ENCODE assay signal across 1 cellular context in genomic region chr14:73462078-73462715, GRCh38.
TF ChIP-seq lines count a peak whose summit lies in the region.

No MANE protein-coding gene starts in this region.

TF ChIP-seq in HepG2, 621 proteins besides CTCF, POLR2A, EP300 and RAD21 (continued from another document and continues in another):
- TF ChIP-seq DZIP1 (CRISPR knock-in tag; IDR thresholded peaks at IDR 0.05) (no peak), MIER2 (CRISPR knock-in tag; IDR thresholded peaks at IDR 0.05) (0 out of 2 replicates have a peak, but pooled peaks have one; percentile 9), RERE (CRISPR knock-in tag; IDR thresholded peaks at IDR 0.05; ENCODE audit: low read depth) (peak; percentile 28; the same call in 1 of the 2 replicates), ZNF597 (CRISPR knock-in tag; IDR thresholded peaks at IDR 0.05) (no peak), ZNF660 (CRISPR knock-in tag; IDR thresholded peaks at IDR 0.05; ENCODE audit: borderline replicate concordance, low read depth) (no peak), XBP1 (CRISPR knock-in tag; IDR thresholded peaks at IDR 0.05) (no peak; the same call in 1 of the 2 replicates), SKI (IDR thresholded peaks at IDR 0.05; ENCODE audit: partially characterized antibody) (peak; percentile 61), ARID5B (CRISPR knock-in tag; IDR thresholded peaks at IDR 0.05) (peak; percentile 90), STAT6 (CRISPR knock-in tag; IDR thresholded peaks at IDR 0.05; ENCODE audit: borderline replicate concordance) (no peak), THAP11 (CRISPR knock-in tag; IDR thresholded peaks at IDR 0.05) (peak; percentile 68; the same call in 1 of the 2 replicates), ZHX1 (CRISPR knock-in tag; IDR thresholded peaks at IDR 0.05; ENCODE audit: low read depth) (no peak), ZNF512 (CRISPR knock-in tag; IDR thresholded peaks at IDR 0.05) (no peak), PPARG (CRISPR knock-in tag; conservative IDR thresholded peaks at IDR 0.05) (no peak; the same call in none of the 2 replicates), ZFP82 (CRISPR knock-in tag; IDR thresholded peaks at IDR 0.05; ENCODE audit: borderline replicate concordance) (no peak), DRAP1 (CRISPR knock-in tag; IDR thresholded peaks at IDR 0.05) (peak; percentile 95), ZNF737 (CRISPR knock-in tag; IDR thresholded peaks at IDR 0.05; ENCODE audit: borderline replicate concordance) (no peak), BRD4 (CRISPR knock-in tag; IDR thresholded peaks at IDR 0.05) (peak; percentile 39; the same call in 1 of the 2 replicates), ZNF253 (CRISPR knock-in tag; IDR thresholded peaks at IDR 0.05; ENCODE audit: borderline replicate concordance) (no peak), ZSCAN29 (CRISPR knock-in tag; conservative IDR thresholded peaks at IDR 0.05) (peak; percentile 89; the same call in 1 of the 2 replicates), ZNF431 (CRISPR knock-in tag; IDR thresholded peaks at IDR 0.05; ENCODE audit: borderline replicate concordance, low read depth) (0 out of 2 replicates have a peak, but pooled peaks have one; percentile 11), TMF1 (CRISPR knock-in tag; IDR thresholded peaks at IDR 0.05; ENCODE audit: low read depth) (no peak), RFX3 (CRISPR knock-in tag; IDR thresholded peaks at IDR 0.05) (no peak), ZNF878 (CRISPR knock-in tag; IDR thresholded peaks at IDR 0.05) (peak; percentile 95), ZBTB33 (CRISPR knock-in tag; IDR thresholded peaks at IDR 0.05) (0 out of 2 replicates have a peak, but pooled peaks have one; percentile 21), ATF3 (CRISPR knock-in tag; IDR thresholded peaks at IDR 0.05) (peak; percentile 75), ZNF776 (CRISPR knock-in tag; IDR thresholded peaks at IDR 0.05) (no peak), ZNF589 (CRISPR knock-in tag; conservative IDR thresholded peaks at IDR 0.05) (no peak), SUZ12 (IDR thresholded peaks at IDR 0.05; ENCODE audit: low read depth, low read length) (no peak), ZFP37 (CRISPR knock-in tag; IDR thresholded peaks at IDR 0.05; ENCODE audit: borderline replicate concordance) (peak; percentile 69; the same call in 1 of the 2 replicates), RFXAP (CRISPR knock-in tag; IDR thresholded peaks at IDR 0.05; ENCODE audit: borderline replicate concordance) (peak; percentile 93), RARG (CRISPR knock-in tag; IDR thresholded peaks at IDR 0.05; ENCODE audit: low read depth) (no peak), RAD51 (IDR thresholded peaks at IDR 0.05; ENCODE audit: borderline replicate concordance) (no peak)
